1 cellular context compared by ENCODE assay signal in the genomic region with DNA sequence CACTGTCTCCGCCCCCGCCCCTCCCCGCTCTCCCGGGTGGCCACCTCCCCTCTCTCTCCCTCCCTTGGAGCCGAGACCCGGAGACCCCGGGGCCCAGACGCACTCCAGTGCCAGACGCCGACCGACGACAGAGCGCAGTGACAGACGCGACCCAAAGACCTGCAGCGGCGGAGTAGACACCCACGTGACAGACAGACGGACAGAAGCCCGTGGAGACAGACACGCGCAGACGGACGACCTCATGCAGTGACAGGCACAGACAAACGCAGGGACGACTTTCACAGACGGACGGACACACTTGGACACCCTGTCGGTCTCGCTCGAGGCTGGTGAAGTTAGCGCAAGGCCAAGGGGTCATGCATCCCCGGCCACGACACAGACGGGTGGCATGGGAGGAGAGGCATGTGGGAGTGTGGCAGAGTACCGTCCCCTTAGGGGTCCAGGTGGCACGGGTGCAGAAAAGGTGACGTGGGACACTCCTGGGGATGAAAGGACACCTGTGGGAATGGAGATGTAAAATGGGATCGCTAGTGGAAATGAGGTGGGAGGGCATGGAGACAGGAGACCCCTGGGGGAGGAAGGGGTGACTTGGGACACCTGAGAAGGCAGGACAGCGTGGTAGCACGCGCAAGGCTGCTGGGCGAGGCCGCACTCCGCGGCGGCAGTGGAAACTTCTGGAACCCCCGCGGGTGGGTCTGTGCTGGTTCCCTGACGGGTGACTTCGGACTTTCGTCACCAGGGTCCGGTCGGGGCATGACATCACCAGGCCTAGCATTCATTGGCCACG.
TF ChIP-seq lines count a peak whose summit lies in the region.

No MANE protein-coding gene starts in this region.

TF ChIP-seq in K562, 482 proteins besides CTCF, POLR2A, EP300 and RAD21 (continued from another document and continues in another):
- TF ChIP-seq, protein P1, sequence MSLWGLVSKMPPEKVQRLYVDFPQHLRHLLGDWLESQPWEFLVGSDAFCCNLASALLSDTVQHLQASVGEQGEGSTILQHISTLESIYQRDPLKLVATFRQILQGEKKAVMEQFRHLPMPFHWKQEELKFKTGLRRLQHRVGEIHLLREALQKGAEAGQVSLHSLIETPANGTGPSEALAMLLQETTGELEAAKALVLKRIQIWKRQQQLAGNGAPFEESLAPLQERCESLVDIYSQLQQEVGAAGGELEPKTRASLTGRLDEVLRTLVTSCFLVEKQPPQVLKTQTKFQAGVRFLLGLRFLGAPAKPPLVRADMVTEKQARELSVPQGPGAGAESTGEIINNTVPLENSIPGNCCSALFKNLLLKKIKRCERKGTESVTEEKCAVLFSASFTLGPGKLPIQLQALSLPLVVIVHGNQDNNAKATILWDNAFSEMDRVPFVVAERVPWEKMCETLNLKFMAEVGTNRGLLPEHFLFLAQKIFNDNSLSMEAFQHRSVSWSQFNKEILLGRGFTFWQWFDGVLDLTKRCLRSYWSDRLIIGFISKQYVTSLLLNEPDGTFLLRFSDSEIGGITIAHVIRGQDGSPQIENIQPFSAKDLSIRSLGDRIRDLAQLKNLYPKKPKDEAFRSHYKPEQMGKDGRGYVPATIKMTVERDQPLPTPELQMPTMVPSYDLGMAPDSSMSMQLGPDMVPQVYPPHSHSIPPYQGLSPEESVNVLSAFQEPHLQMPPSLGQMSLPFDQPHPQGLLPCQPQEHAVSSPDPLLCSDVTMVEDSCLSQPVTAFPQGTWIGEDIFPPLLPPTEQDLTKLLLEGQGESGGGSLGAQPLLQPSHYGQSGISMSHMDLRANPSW (CRISPR knock-in tag; IDR thresholded peaks at IDR 0.05) = no peak
- TF ChIP-seq XRCC4 (IDR thresholded peaks at IDR 0.05; ENCODE audit: extremely low read depth, insufficient read depth, insufficient read length) = no peak
- TF ChIP-seq, protein P2, sequence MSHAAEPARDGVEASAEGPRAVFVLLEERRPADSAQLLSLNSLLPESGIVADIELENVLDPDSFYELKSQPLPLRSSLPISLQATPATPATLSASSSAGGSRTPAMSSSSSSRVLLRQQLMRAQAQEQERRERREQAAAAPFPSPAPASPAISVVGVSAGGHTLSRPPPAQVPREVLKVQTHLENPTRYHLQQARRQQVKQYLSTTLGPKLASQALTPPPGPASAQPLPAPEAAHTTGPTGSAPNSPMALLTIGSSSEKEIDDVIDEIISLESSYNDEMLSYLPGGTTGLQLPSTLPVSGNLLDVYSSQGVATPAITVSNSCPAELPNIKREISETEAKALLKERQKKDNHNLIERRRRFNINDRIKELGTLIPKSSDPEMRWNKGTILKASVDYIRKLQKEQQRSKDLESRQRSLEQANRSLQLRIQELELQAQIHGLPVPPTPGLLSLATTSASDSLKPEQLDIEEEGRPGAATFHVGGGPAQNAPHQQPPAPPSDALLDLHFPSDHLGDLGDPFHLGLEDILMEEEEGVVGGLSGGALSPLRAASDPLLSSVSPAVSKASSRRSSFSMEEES (CRISPR knock-in tag; IDR thresholded peaks at IDR 0.05) = peak; percentile 37
- peak; percentile 38; the same call in 1 of the 2 replicates for TF ChIP-seq LEF1 (IDR thresholded peaks at IDR 0.05)
- TF ChIP-seq PCBP2 (IDR thresholded peaks at IDR 0.05; ENCODE audit: low read depth, low read length, poor library complexity, severe bottlenecking) = no peak
- no peak for TF ChIP-seq RBM25 (IDR thresholded peaks at IDR 0.05; ENCODE audit: low read depth, low read length, severe bottlenecking)
- no peak for TF ChIP-seq PHTF2 (CRISPR knock-in tag; IDR thresholded peaks at IDR 0.05)
- TF ChIP-seq ETV6 (IDR thresholded peaks at IDR 0.05; ENCODE audit: borderline replicate concordance in 1 of 2, low read depth in 2 of 2, low read length in 1 of 2) = no peak
- no peak; the same call in 1 of the 2 replicates for TF ChIP-seq ETV6 (CRISPR knock-in tag; IDR thresholded peaks at IDR 0.05; ENCODE audit: borderline replicate concordance)
- TF ChIP-seq, protein P3, sequence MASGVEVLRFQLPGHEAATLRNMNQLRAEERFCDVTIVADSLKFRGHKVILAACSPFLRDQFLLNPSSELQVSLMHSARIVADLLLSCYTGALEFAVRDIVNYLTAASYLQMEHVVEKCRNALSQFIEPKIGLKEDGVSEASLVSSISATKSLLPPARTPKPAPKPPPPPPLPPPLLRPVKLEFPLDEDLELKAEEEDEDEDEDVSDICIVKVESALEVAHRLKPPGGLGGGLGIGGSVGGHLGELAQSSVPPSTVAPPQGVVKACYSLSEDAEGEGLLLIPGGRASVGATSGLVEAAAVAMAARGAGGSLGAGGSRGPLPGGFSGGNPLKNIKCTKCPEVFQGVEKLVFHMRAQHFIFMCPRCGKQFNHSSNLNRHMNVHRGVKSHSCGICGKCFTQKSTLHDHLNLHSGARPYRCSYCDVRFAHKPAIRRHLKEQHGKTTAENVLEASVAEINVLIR (CRISPR knock-in tag; IDR thresholded peaks at IDR 0.05) = no peak
- TF ChIP-seq DPF2 (IDR thresholded peaks at IDR 0.05) = peak; percentile 55
- no peak for TF ChIP-seq PHB2 (IDR thresholded peaks at IDR 0.05; ENCODE audit: low read depth)
- TF ChIP-seq, protein P4, sequence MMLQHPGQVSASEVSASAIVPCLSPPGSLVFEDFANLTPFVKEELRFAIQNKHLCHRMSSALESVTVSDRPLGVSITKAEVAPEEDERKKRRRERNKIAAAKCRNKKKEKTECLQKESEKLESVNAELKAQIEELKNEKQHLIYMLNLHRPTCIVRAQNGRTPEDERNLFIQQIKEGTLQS (IDR thresholded peaks at IDR 0.05) = peak; percentile 92
- TF ChIP-seq, protein P4 (CRISPR knock-in tag; conservative IDR thresholded peaks at IDR 0.05) = peak; percentile 31; the same call in 1 of the 2 replicates
- 0 out of 2 replicates have a peak, but pooled peaks have one; percentile 14 for TF ChIP-seq CEBPB (tag; IDR thresholded peaks at IDR 0.05)
- TF ChIP-seq SMARCB1 (IDR thresholded peaks at IDR 0.05; ENCODE audit: insufficient read length, low read depth) = no peak
- peak; percentile 91 for TF ChIP-seq HDAC2 (IDR thresholded peaks at IDR 0.05)
- TF ChIP-seq BACH1 (tag; IDR thresholded peaks at IDR 0.05) = no peak
- TF ChIP-seq SMAD3 (CRISPR knock-in tag; conservative IDR thresholded peaks at IDR 0.05) = no peak
- no peak for TF ChIP-seq U2AF1 (optimal IDR thresholded peaks at IDR 0.05; ENCODE audit: low read depth, low read length)
- TF ChIP-seq KLF6 (CRISPR knock-in tag; IDR thresholded peaks at IDR 0.05; ENCODE audit: borderline replicate concordance) = no peak
- TF ChIP-seq, protein P5, sequence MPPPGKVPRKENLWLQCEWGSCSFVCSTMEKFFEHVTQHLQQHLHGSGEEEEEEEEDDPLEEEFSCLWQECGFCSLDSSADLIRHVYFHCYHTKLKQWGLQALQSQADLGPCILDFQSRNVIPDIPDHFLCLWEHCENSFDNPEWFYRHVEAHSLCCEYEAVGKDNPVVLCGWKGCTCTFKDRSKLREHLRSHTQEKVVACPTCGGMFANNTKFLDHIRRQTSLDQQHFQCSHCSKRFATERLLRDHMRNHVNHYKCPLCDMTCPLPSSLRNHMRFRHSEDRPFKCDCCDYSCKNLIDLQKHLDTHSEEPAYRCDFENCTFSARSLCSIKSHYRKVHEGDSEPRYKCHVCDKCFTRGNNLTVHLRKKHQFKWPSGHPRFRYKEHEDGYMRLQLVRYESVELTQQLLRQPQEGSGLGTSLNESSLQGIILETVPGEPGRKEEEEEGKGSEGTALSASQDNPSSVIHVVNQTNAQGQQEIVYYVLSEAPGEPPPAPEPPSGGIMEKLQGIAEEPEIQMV (tag; conservative IDR thresholded peaks at IDR 0.05; ENCODE audit: low read depth) = no peak
- no peak for TF ChIP-seq JUNB (CRISPR knock-in tag; conservative IDR thresholded peaks at IDR 0.05)
- TF ChIP-seq GABPB1 (CRISPR knock-in tag; IDR thresholded peaks at IDR 0.05) = 0 out of 2 replicates have a peak, but pooled peaks have one; percentile 22
- TF ChIP-seq, protein P6, sequence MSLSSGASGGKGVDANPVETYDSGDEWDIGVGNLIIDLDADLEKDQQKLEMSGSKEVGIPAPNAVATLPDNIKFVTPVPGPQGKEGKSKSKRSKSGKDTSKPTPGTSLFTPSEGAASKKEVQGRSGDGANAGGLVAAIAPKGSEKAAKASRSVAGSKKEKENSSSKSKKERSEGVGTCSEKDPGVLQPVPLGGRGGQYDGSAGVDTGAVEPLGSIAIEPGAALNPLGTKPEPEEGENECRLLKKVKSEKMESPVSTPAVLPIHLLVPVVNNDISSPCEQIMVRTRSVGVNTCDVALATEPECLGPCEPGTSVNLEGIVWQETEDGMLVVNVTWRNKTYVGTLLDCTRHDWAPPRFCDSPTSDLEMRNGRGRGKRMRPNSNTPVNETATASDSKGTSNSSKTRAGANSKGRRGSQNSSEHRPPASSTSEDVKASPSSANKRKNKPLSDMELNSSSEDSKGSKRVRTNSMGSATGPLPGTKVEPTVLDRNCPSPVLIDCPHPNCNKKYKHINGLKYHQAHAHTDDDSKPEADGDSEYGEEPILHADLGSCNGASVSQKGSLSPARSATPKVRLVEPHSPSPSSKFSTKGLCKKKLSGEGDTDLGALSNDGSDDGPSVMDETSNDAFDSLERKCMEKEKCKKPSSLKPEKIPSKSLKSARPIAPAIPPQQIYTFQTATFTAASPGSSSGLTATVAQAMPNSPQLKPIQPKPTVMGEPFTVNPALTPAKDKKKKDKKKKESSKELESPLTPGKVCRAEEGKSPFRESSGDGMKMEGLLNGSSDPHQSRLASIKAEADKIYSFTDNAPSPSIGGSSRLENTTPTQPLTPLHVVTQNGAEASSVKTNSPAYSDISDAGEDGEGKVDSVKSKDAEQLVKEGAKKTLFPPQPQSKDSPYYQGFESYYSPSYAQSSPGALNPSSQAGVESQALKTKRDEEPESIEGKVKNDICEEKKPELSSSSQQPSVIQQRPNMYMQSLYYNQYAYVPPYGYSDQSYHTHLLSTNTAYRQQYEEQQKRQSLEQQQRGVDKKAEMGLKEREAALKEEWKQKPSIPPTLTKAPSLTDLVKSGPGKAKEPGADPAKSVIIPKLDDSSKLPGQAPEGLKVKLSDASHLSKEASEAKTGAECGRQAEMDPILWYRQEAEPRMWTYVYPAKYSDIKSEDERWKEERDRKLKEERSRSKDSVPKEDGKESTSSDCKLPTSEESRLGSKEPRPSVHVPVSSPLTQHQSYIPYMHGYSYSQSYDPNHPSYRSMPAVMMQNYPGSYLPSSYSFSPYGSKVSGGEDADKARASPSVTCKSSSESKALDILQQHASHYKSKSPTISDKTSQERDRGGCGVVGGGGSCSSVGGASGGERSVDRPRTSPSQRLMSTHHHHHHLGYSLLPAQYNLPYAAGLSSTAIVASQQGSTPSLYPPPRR (CRISPR knock-in tag; IDR thresholded peaks at IDR 0.05; ENCODE audit: borderline replicate concordance) = no peak
- TF ChIP-seq, protein P7, sequence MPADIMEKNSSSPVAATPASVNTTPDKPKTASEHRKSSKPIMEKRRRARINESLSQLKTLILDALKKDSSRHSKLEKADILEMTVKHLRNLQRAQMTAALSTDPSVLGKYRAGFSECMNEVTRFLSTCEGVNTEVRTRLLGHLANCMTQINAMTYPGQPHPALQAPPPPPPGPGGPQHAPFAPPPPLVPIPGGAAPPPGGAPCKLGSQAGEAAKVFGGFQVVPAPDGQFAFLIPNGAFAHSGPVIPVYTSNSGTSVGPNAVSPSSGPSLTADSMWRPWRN (IDR thresholded peaks at IDR 0.05; ENCODE audit: low read depth) = no peak
- TF ChIP-seq, protein P8, sequence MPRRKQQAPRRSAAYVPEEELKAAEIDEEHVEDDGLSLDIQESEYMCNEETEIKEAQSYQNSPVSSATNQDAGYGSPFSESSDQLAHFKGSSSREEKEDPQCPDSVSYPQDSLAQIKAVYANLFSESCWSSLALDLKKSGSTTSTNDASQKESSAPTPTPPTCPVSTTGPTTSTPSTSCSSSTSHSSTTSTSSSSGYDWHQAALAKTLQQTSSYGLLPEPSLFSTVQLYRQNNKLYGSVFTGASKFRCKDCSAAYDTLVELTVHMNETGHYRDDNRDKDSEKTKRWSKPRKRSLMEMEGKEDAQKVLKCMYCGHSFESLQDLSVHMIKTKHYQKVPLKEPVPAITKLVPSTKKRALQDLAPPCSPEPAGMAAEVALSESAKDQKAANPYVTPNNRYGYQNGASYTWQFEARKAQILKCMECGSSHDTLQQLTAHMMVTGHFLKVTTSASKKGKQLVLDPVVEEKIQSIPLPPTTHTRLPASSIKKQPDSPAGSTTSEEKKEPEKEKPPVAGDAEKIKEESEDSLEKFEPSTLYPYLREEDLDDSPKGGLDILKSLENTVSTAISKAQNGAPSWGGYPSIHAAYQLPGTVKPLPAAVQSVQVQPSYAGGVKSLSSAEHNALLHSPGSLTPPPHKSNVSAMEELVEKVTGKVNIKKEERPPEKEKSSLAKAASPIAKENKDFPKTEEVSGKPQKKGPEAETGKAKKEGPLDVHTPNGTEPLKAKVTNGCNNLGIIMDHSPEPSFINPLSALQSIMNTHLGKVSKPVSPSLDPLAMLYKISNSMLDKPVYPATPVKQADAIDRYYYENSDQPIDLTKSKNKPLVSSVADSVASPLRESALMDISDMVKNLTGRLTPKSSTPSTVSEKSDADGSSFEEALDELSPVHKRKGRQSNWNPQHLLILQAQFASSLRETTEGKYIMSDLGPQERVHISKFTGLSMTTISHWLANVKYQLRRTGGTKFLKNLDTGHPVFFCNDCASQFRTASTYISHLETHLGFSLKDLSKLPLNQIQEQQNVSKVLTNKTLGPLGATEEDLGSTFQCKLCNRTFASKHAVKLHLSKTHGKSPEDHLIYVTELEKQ (CRISPR knock-in tag; IDR thresholded peaks at IDR 0.05) = no peak
- TF ChIP-seq, protein P9, sequence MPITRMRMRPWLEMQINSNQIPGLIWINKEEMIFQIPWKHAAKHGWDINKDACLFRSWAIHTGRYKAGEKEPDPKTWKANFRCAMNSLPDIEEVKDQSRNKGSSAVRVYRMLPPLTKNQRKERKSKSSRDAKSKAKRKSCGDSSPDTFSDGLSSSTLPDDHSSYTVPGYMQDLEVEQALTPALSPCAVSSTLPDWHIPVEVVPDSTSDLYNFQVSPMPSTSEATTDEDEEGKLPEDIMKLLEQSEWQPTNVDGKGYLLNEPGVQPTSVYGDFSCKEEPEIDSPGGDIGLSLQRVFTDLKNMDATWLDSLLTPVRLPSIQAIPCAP (CRISPR knock-in tag; IDR thresholded peaks at IDR 0.05; ENCODE audit: borderline replicate concordance) = no peak
- no peak for TF ChIP-seq MCM2 (IDR thresholded peaks at IDR 0.05; ENCODE audit: low read depth)
- peak; percentile 50 for TF ChIP-seq ARID1B (IDR thresholded peaks at IDR 0.05)
- no peak for TF ChIP-seq FOXJ2 (tag; IDR thresholded peaks at IDR 0.05)
- TF ChIP-seq ZNF766 (CRISPR knock-in tag; conservative IDR thresholded peaks at IDR 0.05) = no peak
- TF ChIP-seq SMAD4 (CRISPR knock-in tag; conservative IDR thresholded peaks at IDR 0.05) = peak; percentile 97
- TF ChIP-seq HMGN3 (IDR thresholded peaks at IDR 0.05; ENCODE audit: borderline replicate concordance, extremely low read depth, insufficient read length, low read depth, low read length) = no peak
- TF ChIP-seq, protein P10, sequence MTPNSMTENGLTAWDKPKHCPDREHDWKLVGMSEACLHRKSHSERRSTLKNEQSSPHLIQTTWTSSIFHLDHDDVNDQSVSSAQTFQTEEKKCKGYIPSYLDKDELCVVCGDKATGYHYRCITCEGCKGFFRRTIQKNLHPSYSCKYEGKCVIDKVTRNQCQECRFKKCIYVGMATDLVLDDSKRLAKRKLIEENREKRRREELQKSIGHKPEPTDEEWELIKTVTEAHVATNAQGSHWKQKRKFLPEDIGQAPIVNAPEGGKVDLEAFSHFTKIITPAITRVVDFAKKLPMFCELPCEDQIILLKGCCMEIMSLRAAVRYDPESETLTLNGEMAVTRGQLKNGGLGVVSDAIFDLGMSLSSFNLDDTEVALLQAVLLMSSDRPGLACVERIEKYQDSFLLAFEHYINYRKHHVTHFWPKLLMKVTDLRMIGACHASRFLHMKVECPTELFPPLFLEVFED (CRISPR knock-in tag; conservative IDR thresholded peaks at IDR 0.05) = no peak
- no peak for TF ChIP-seq SIRT6 (IDR thresholded peaks at IDR 0.05; ENCODE audit: low read depth, low read length)
- TF ChIP-seq ZNF785 (CRISPR knock-in tag; IDR thresholded peaks at IDR 0.05) = no peak
- TF ChIP-seq SAFB (IDR thresholded peaks at IDR 0.05; ENCODE audit: borderline replicate concordance, low read depth, low read length) = peak; percentile 87
- TF ChIP-seq ZNF311 (CRISPR knock-in tag; IDR thresholded peaks at IDR 0.05) = no peak
